In genomic region chr15:45200799-45201556, GRCh38 we compare ENCODE assay signal across 8 cellular contexts. TPM values are rescaled to one million over a fixed set of nuclear protein-coding genes. Genes with fewer than 3 reads are reported as not detected.
DNase-seq lines count a peak whose midpoint lies in the region; ATAC-seq and TF ChIP-seq lines count a peak whose summit lies in the region.

No MANE protein-coding gene starts in this region.

- no peak for TF ChIP-seq EP300 in neural cell (conservative IDR thresholded peaks at IDR 0.05; ENCODE audit: poor library complexity, severe bottlenecking)
- TF ChIP-seq EP300 in stomach (IDR thresholded peaks at IDR 0.05) = no peak

- peaks cover 0 to 26% (median 14%) of the 10 kb centered on the region in 4 donors for H3K4me1 ChIP-seq in stomach

- H4K20me1 ChIP-seq in neural cell (ENCODE audit: insufficient read depth) = no peaks in the 10 kb centered on the region

- peak overlapping the region; percentile 60 for H3K4me2 ChIP-seq in neural cell (ENCODE audit: low read length)

- H3K4me3 Mint-ChIP-seq in activated T-helper 17 cell treated with anti-CD3 and anti-CD28 coated beads, Interleukin-2, amount 50 U/mL, for 72 hours = no peak overlapping the region

- H3K79me2 ChIP-seq in neural cell (replicated peaks; ENCODE audit: insufficient read depth, low read length) = no peaks in the 10 kb centered on the region

- H2AFZ ChIP-seq in neural cell (ENCODE audit: low read depth, low read length) = peak overlapping the region; percentile 90

- H3K9ac ChIP-seq in neural cell (ENCODE audit: low read length) = peak overlapping the region; percentile 91

- peak; percentile 33 for ATAC-seq in activated T-helper 17 cell treated with anti-CD3 and anti-CD28 coated beads, Interleukin-2, amount 50 U/mL, for 72 hours (replicated peaks)

- no peak for TF ChIP-seq RAD21 in neural cell (conservative IDR thresholded peaks at IDR 0.05)

- H3K4me1 Mint-ChIP-seq in activated T-helper 17 cell treated with anti-CD3 and anti-CD28 coated beads, Interleukin-2, amount 50 U/mL, for 72 hours = peaks cover 9% of the 10 kb centered on the region

- H3K27ac ChIP-seq in KOPT-K1 (ENCODE audit: low read depth, low read length, poor library complexity, severe bottlenecking) (peak overlapping the region; percentile 69), neural cell (ENCODE audit: low read length) (peak overlapping the region; percentile 99), stomach (peak overlapping the region; percentile 92 to 99 (median 97))

- H3K9me3 Mint-ChIP-seq in activated T-helper 17 cell treated with anti-CD3 and anti-CD28 coated beads, Interleukin-2, amount 50 U/mL, for 72 hours = no peaks in the 10 kb centered on the region

- H3F3A ChIP-seq in neural cell (ENCODE audit: insufficient read depth, low read length, poor library complexity, severe bottlenecking) = peaks cover 17% of the 10 kb centered on the region

- no peak for TF ChIP-seq POLR2A in stomach (IDR thresholded peaks at IDR 0.05)

- no peaks in the 10 kb centered on the region for H3K27me3 Mint-ChIP-seq in activated T-helper 17 cell treated with anti-CD3 and anti-CD28 coated beads, Interleukin-2, amount 50 U/mL, for 72 hours

- H3K36me3 Mint-ChIP-seq in activated T-helper 17 cell treated with anti-CD3 and anti-CD28 coated beads, Interleukin-2, amount 50 U/mL, for 72 hours (ENCODE audit: low read depth) = peaks cover 6% of the 10 kb centered on the region

- TF ChIP-seq CTCF in neural cell (IDR thresholded peaks at IDR 0.05; ENCODE audit: poor library complexity, severe bottlenecking) (no peak), stomach (IDR thresholded peaks at IDR 0.05) (no peak)

- H3K27ac Mint-ChIP-seq in activated T-helper 17 cell treated with anti-CD3 and anti-CD28 coated beads, Interleukin-2, amount 50 U/mL, for 72 hours = no peak overlapping the region

- intact Hi-C loops in stomach (cut with DNase I; ENCODE audit: low total_unique reads) = loop anchor here (10.0 kb wide), 1 partner anchor 204 kb away; a partner anchor contains a TSS

- H3K9me2 ChIP-seq in neural cell (ENCODE audit: insufficient read depth, low read length) = no peaks in the 10 kb centered on the region

- H3K9me3 ChIP-seq in KOPT-K1 (ENCODE audit: insufficient read depth, low read length, poor library complexity, severe bottlenecking) (no peaks in the 10 kb centered on the region), neural cell (ENCODE audit: low read length) (no peaks in the 10 kb centered on the region), stomach (no peaks in the 10 kb centered on the region)

- H3K27me3 ChIP-seq in neural cell (ENCODE audit: insufficient read depth, low read depth, low read length) (no peaks in the 10 kb centered on the region), stomach (no peaks in the 10 kb centered on the region)

- H3K4me3 ChIP-seq in neural cell (ENCODE audit: low read length) = peak overlapping the region; percentile 75
- H3K4me3 ChIP-seq in stomach = peak overlapping the region; percentile 55 to 65 (median 58)

- WGBS in stomach, 5 donors = 4 to 8% (median 6%) methylated on average over 22 to 34 of the region's 34 CpGs

- DNase-seq in NK-92 treated with Interleukin-12 subunit alpha and Interleukin-12 subunit beta, amount 100 ng/mL, for 24 hours (lab: John Stamatoyannopoulos, UW) = peak; percentile 83
- DNase-seq in NK-92 (lab: John Stamatoyannopoulos, UW; ENCODE audit: unreplicated experiment) (no peak), RPMI8226 (peak; percentile 77), fibroblast of the conjunctiva (ENCODE audit: low read depth) (peak; percentile 82), stomach (peak; percentile 76)

- H3K36me3 ChIP-seq in KOPT-K1 (ENCODE audit: insufficient read depth, low read length) (no peaks in the 10 kb centered on the region), neural cell (ENCODE audit: insufficient read depth, low read length) (no peaks in the 10 kb centered on the region), stomach (no peaks in the 10 kb centered on the region)

TF ChIP-seq in neural cell, 6 proteins besides CTCF, POLR2A, EP300 and RAD21:
- TF ChIP-seq TAF1 (IDR thresholded peaks at IDR 0.05; ENCODE audit: low read depth) = peak; percentile 62
- no peak for TF ChIP-seq POLR2AphosphoS5 (IDR thresholded peaks at IDR 0.05)

RNA-seq across cellular contexts. Expression of gene SHF, which starts 13.2 kb away (rescaled TPM):
- 100 to 1,000 TPM in 1 of 2 donors, 1 to 10 TPM in 1; 2.7 to 111 TPM for total RNA-seq in activated T-helper 17 cell treated with anti-CD3 and anti-CD28 coated beads, Interleukin-2, amount 50 U/mL, for 72 hours
- polyA plus RNA-seq in neural cell (41.5 and 50.6 TPM in 2 replicates), stomach (1 to 10 TPM; 4.4 to 7.5 (median 4.8) TPM)
- 45.5 and 51.2 TPM in 2 replicates for polyA minus RNA-seq in neural cell
- total RNA-seq in stomach = 10 to 100 TPM in 1 of 5 donors, 1 to 10 TPM in 3, under 1 TPM in 1; 0.43 to 15.9 (median 7.6) TPM

RNA-seq across cellular contexts. Expression of gene SLC28A2, which starts 51.1 kb away (rescaled TPM):
- not detected for total RNA-seq in activated T-helper 17 cell treated with anti-CD3 and anti-CD28 coated beads, Interleukin-2, amount 50 U/mL, for 72 hours
- polyA plus RNA-seq in neural cell = not detected in 2 replicates
- polyA minus RNA-seq in neural cell = not detected in 2 replicates
- 10 to 100 TPM in 1 of 5 donors, 1 to 10 TPM in 3, not detected in 1; 1.8 to 48.8 (median 6.1) TPM for total RNA-seq in stomach
- 1 to 10 TPM in 1 of 3 donors, under 1 TPM in 2; 0.06 to 1.8 (median 0.25) TPM for polyA plus RNA-seq in stomach
